Comparison of ENCODE assay signal across 8 cellular contexts in the genomic region with DNA sequence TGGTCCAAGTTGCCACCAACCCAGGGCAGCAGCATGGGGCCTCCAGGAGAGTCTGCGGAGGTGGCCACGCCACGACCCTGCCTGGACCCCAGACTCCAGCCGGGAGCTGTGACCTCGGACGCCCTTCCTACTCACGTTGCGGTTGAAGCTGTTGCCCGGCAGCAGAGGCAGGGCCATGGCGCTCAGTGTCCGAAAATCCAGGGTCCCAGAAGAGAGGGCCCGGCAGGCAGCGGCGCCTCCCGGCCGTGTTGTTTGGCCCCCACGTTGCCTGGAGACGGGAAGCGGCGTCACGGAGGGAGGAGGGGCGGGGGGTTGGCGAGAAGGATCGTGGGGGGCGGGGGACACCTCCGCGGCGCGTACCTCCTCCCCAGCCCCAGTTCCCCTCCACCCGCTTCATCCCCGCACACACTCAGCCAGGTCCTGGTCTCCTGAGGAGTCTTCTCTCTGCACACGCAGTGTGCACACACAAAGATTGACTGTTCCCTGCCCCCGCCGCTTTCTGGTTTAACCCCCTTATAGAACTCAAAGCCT. TPM values are rescaled to one million over a fixed set of nuclear protein-coding genes. Genes with fewer than 3 reads are reported as not detected.
DNase-seq lines count a peak whose midpoint lies in the region; ATAC-seq and TF ChIP-seq lines count a peak whose summit lies in the region.

A gene with protein sequence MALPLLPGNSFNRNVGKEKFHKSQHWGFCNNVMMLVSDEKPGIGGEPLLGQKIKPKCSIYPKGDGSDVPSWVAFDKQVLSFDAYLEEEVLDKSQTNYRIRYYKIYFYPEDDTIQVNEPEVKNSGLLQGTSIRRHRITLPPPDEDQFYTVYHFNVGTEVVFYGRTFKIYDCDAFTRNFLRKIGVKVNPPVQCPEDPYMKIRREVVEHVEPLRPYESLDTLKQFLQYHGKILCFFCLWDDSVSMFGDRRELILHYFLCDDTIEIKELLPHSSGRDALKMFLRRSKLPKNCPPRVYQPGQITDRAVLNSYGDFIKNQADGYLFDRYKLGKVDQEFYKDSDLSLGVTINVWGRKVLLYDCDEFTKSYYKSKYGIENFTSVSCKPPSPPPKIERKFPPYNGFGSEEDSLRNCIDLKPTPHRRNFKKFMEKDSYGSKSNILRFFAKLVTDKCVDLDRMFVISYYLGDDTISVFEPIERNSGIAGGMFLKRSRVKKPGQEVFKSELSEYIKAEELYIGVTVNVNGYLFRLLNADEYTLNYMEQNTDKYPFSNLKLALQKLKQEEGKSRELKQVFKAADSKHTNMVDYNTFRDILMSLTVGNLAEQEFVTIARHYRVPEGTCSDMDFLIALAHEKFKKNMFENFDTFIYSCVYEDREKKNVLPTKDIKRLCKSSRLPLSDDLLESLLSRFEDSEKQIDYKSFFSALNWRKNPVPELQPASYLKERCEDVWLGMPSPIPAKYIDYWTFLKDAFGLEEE (minus strand): TSS at position 261 of the 531 bp plus-strand sequence. CDS start 84 bp downstream, at position 177.

- H3K9ac ChIP-seq in mucosa of stomach (ENCODE audit: low read length), result peak within 1 kb of the TSS; percentile 73

- H3K4me1 Mint-ChIP-seq in endothelial cell (ENCODE audit: unreplicated experiment), result peaks cover 7% of the 10 kb centered on the region

- H3K36me3 Mint-ChIP-seq in endothelial cell (ENCODE audit: low read depth, unreplicated experiment), result no peaks in the 10 kb centered on the region

- no peaks in the 10 kb centered on the region for H3K27me3 Mint-ChIP-seq in endothelial cell (ENCODE audit: unreplicated experiment)

- peak in 3 of 4 experiments; percentile 0 to 14 (median 10) for DNase-seq in activated CD4-positive, CD25-positive, alpha-beta regulatory T cell (lab: John Stamatoyannopoulos, UW)
- no peak for DNase-seq in activated CD4-positive, CD25-positive, alpha-beta regulatory T cell treated with anti-CD3 and anti-CD28 coated beads, Interleukin-2, amount 50 U/mL, for 72 hours
- peak; percentile 53 for DNase-seq in activated CD8-positive, alpha-beta memory T cell treated with anti-CD3 and anti-CD28 coated beads, Interleukin-2, amount 50 U/mL, for 4 hours
- peak; percentile 38 for DNase-seq in endothelial cell (ENCODE audit: low spot score)
- peak; percentile 24 for DNase-seq in stimulated activated naive CD4-positive, alpha-beta T cell treated with Interleukin-2 at 50 U/mL for 16 hours (lab: John Stamatoyannopoulos, UW)
- DNase-seq in SW 1271 (lab: John Stamatoyannopoulos, UW), result no peak

- peak within 1 kb of the TSS; percentile 36 for H3K4me3 ChIP-seq in mucosa of stomach (ENCODE audit: low read length)

- H3K9me3 Mint-ChIP-seq in endothelial cell (ENCODE audit: unreplicated experiment), result no peaks in the 10 kb centered on the region

- no peaks in the 10 kb centered on the region for H3K9me3 ChIP-seq in mucosa of stomach (ENCODE audit: control insufficient read depth, low read length)

- H3K27me3 ChIP-seq in mucosa of stomach (ENCODE audit: control insufficient read depth, insufficient read depth, low read length), result no peaks in the 10 kb centered on the region

- no peak for ATAC-seq in HG03095 (IDR thresholded peaks at IDR 0.05; ENCODE audit: unreplicated experiment)

- no peak for TF ChIP-seq CTCF in endothelial cell (IDR thresholded peaks at IDR 0.05; ENCODE audit: unreplicated experiment)

- H3K4me3 Mint-ChIP-seq in endothelial cell (ENCODE audit: unreplicated experiment), result peak within 1 kb of the TSS; percentile 56

- H3K4me1 ChIP-seq in mucosa of stomach (ENCODE audit: control insufficient read depth, insufficient read depth, low read length), result no peaks in the 10 kb centered on the region

- H3K36me3 ChIP-seq in mucosa of stomach (ENCODE audit: control insufficient read depth, insufficient read depth, low read length), result no peaks in the 10 kb centered on the region

- H3K27ac Mint-ChIP-seq in endothelial cell (ENCODE audit: unreplicated experiment), result peak within 1 kb of the TSS; percentile 8

RNA-seq across cellular contexts. Expression of the gene that starts here (rescaled TPM):
- 0.41 TPM for total RNA-seq in endothelial cell (ENCODE audit: unreplicated experiment)

Comparison
In these comparisons a context has a peak if more than half of its experiments do, and no peak if none do; other contexts are left out.
1. DNase-seq: peak in activated CD4-positive, CD25-positive, alpha-beta regulatory T cell (3 of 4), activated CD8-positive, alpha-beta memory T cell treated with anti-CD3 and anti-CD28 coated beads, Interleukin-2, amount 50 U/mL, for 4 hours (single experiment) and stimulated activated naive CD4-positive, alpha-beta T cell treated with Interleukin-2 at 50 U/mL for 16 hours (single experiment); none in activated CD4-positive, CD25-positive, alpha-beta regulatory T cell treated with anti-CD3 and anti-CD28 coated beads, Interleukin-2, amount 50 U/mL, for 72 hours (single experiment) and SW 1271 (0 of 2).
2. Peak in DNase-seq in endothelial cell; RNA of the gene not detected or under 1 TPM.